ENCODE assay signal across 21 cellular contexts in the genomic region with DNA sequence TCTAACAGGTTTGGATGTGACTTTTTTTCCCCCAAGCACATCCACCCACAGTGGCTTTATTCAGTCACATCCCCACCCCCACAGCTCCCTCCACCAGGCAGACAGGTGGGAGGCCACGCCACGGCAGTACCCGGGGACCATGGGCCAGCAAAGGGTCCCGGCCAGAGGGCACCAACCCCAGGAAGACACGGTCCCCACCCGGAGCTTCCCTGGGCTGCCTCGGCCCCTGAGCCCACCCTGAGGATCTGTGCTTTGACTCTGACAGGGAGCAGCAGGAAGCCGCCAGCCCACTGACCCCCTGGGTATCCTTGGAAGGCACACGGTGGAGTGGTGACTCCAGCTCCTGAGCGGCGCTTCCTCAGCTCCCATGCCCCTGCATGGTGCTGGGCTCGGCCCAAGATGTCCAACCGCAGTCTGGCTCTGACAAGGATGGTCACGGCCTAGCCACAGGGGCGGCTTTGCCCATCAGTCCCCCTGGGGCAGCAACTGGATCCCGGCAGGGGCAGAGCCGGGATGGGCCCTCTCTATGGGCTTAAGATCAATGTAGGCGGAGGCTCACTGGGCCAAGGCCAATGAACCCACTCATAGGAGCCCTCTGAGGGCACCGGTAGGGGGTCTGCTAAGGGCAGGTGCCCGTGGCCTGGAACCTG.
DNase-seq lines count a peak whose midpoint lies in the region; ATAC-seq and TF ChIP-seq lines count a peak whose summit lies in the region.
"Had no signal": no experiment of that assay in that cellular context is flagged by ENCODE, and none has a peak within 500 bp of the region (broad histone marks: within the 10 kb centered on the region; RNA-seq: fewer than 3 reads in every experiment).

No MANE protein-coding gene starts in this region.

- ATAC-seq in SK-N-SH treated with all-trans-retinoic acid at 6 μM for 48 hours (no peak), left ventricle myocardium superior (peak; percentile 23), Right ventricle myocardium superior (ENCODE audit: poor library complexity) (no peak), esophagus mucosa (peak; percentile 25), upper lobe of right lung (peak; percentile 49)
- ATAC-seq: A549, GM23338, HCT116 had no signal

- H3F3A ChIP-seq in SK-N-SH (replicated peaks; ENCODE audit: insufficient read depth): no peaks in the 10 kb centered on the region

- H3K9me3 ChIP-seq in SK-N-SH (no peaks in the 10 kb centered on the region), upper lobe of right lung (no peaks in the 10 kb centered on the region)
- H3K9me3 ChIP-seq: A549, Caco-2 had no signal

- H2AFZ ChIP-seq in SK-N-SH (ENCODE audit: low read depth): no peak overlapping the region
- H2AFZ ChIP-seq: GM23338 had no signal

- no peak overlapping the region for H3K4me3 ChIP-seq in SK-N-SH (ENCODE audit: low read depth in 2 of 2, low read length in 1 of 2)
- H3K4me3 ChIP-seq in upper lobe of right lung: no peak overlapping the region
- H3K4me3 ChIP-seq: A549, GM23338 had no signal

- H3K4me1 ChIP-seq in SK-N-SH (ENCODE audit: control insufficient read depth in 1 of 2, insufficient read depth in 2 of 2, low read depth in 1 of 2, low read length in 1 of 2) (no peaks in the 10 kb centered on the region), upper lobe of right lung (no peaks in the 10 kb centered on the region)
- H3K4me1 ChIP-seq: A549, Caco-2 had no signal

- intact Hi-C loops in left ventricle myocardium superior (cut with micrococcal nuclease): no loop called here
- intact Hi-C loops in Right ventricle myocardium superior (cut with DNase I): no loop called here
- intact Hi-C loops in upper lobe of right lung (cut with DNase I): no loop called here

- no peaks in the 10 kb centered on the region for H3K9me2 ChIP-seq in SK-N-SH

- CTCF ChIA-PET in SK-N-SH (lab: Yijun Ruan, JAX): no interaction called here

- no peaks in the 10 kb centered on the region for H3K27me3 Mint-ChIP-seq in activated naive CD8-positive, alpha-beta T cell treated with anti-CD3 and anti-CD28 coated beads for 36 hours
- H3K27me3 Mint-ChIP-seq: CD4-positive, alpha-beta T cell had no signal

- no peak for TF ChIP-seq RAD21 in SK-N-SH (IDR thresholded peaks at IDR 0.05; ENCODE audit: low read length)

- peaks cover 35 to 39% of the 10 kb centered on the region in 2 experiments for H3K36me3 ChIP-seq in SK-N-SH (replicated peaks in 1 of 2; ENCODE audit: control insufficient read depth in 1 of 2, insufficient read depth in 2 of 2, low read length in 1 of 2)
- peaks cover 63% of the 10 kb centered on the region for H3K36me3 ChIP-seq in upper lobe of right lung

- H4K20me1 ChIP-seq in SK-N-SH (ENCODE audit: insufficient read depth): no peaks in the 10 kb centered on the region

- no peak overlapping the region for H3K4me2 ChIP-seq in SK-N-SH
- H3K4me2 ChIP-seq: A549, GM23338 had no signal

- no peak overlapping the region for H3K27ac Mint-ChIP-seq in activated naive CD8-positive, alpha-beta T cell treated with anti-CD3 and anti-CD28 coated beads for 36 hours
- H3K27ac Mint-ChIP-seq: CD4-positive, alpha-beta T cell; GM23338; HFFc6 had no signal

- H3K9ac ChIP-seq in SK-N-SH: no peak overlapping the region

- peaks cover 8% of the 10 kb centered on the region for H3K36me3 Mint-ChIP-seq in activated naive CD8-positive, alpha-beta T cell treated with anti-CD3 and anti-CD28 coated beads for 36 hours

- WGBS in SK-N-SH (ENCODE audit: low lambda C conversion rate): 93% methylated on average over 7 of the region's 20 CpGs

- POLR2A ChIA-PET in SK-N-SH (lab: Yijun Ruan, JAX): no interaction called here

- H3K4me1 Mint-ChIP-seq in activated naive CD8-positive, alpha-beta T cell treated with anti-CD3 and anti-CD28 coated beads for 36 hours: no peaks in the 10 kb centered on the region
- H3K4me1 Mint-ChIP-seq: GM23338 had no signal

- no peak for TF ChIP-seq CTCF in SK-N-SH (IDR thresholded peaks at IDR 0.05)
- TF ChIP-seq CTCF in upper lobe of right lung (IDR thresholded peaks at IDR 0.05): no peak

- no peaks in the 10 kb centered on the region for H3K9me3 Mint-ChIP-seq in activated naive CD8-positive, alpha-beta T cell treated with anti-CD3 and anti-CD28 coated beads for 36 hours
- H3K9me3 Mint-ChIP-seq: CD4-positive, alpha-beta T cell; GM23338; HFFc6 had no signal

- DNase-seq in SK-N-SH: peak; percentile 14
- DNase-seq in left ventricle myocardium superior: no peak
- DNase-seq in Right ventricle myocardium superior: no peak
- DNase-seq in upper lobe of right lung: no peak
- DNase-seq in activated naive CD8-positive, alpha-beta T cell treated with anti-CD3 and anti-CD28 coated beads for 36 hours: no peak
- DNase-seq in NOMO-1 treated with dmso at 0.1 percent for 144 hours (lab: John Stamatoyannopoulos, UW; ENCODE audit: unreplicated experiment): no peak
- DNase-seq: AML-193; Caco-2; CD4-positive, alpha-beta T cell; DMS153; DMS79; GDM1; H7; HFFc6 had no signal

- H3K79me2 ChIP-seq in SK-N-SH (ENCODE audit: insufficient read depth): no peaks in the 10 kb centered on the region

- H3K27me3 ChIP-seq in SK-N-SH (ENCODE audit: insufficient read depth): no peaks in the 10 kb centered on the region
- H3K27me3 ChIP-seq in upper lobe of right lung: no peaks in the 10 kb centered on the region

- H3K27ac ChIP-seq in SK-N-SH (ENCODE audit: low read depth in 2 of 2, low read length in 1 of 2) (no peak overlapping the region), upper lobe of right lung (no peak overlapping the region)
- H3K27ac ChIP-seq: 22Rv1, A549, C4-2B had no signal

- no peak overlapping the region for H3K4me3 Mint-ChIP-seq in activated naive CD8-positive, alpha-beta T cell treated with anti-CD3 and anti-CD28 coated beads for 36 hours
- H3K4me3 Mint-ChIP-seq: CD4-positive, alpha-beta T cell; GM23338; HFFc6 had no signal

- TF ChIP-seq EP300 in SK-N-SH (IDR thresholded peaks at IDR 0.05; ENCODE audit: borderline replicate concordance in 1 of 2, low read depth in 1 of 2, low read length in 1 of 2): no peak

TF ChIP-seq in SK-N-SH, 30 proteins besides CTCF, POLR2A, EP300 and RAD21:
- TF ChIP-seq RFX5 (IDR thresholded peaks at IDR 0.05; ENCODE audit: low read length) (no peak), FOSL2 (IDR thresholded peaks at IDR 0.05; ENCODE audit: borderline replicate concordance, low read depth) (no peak), NRF1 (IDR thresholded peaks at IDR 0.05; ENCODE audit: low read depth, low read length) (no peak), RCOR1 (IDR thresholded peaks at IDR 0.05; ENCODE audit: low read length) (no peak), TAF1 (IDR thresholded peaks at IDR 0.05; ENCODE audit: borderline replicate concordance, low read depth, low read length) (no peak), MAX (IDR thresholded peaks at IDR 0.05; ENCODE audit: low read depth) (no peak), EZH2phosphoT487 (IDR thresholded peaks at IDR 0.05; ENCODE audit: borderline replicate concordance, low read depth) (no peak), MEF2A (IDR thresholded peaks at IDR 0.05; ENCODE audit: borderline replicate concordance, low read depth) (no peak), USF2 (IDR thresholded peaks at IDR 0.05; ENCODE audit: borderline replicate concordance, low read depth, low read length) (no peak), FOXJ3 (CRISPR knock-in tag; IDR thresholded peaks at IDR 0.05) (no peak)
TF ChIP-seq in SK-N-SH: peak in this region for 0.

TF ChIP-seq in SK-N-SH treated with all-trans-retinoic acid at 6 μM for 48 hours, 23 proteins besides CTCF, POLR2A, EP300 and RAD21:
- TF ChIP-seq ARNTL (CRISPR knock-in tag; IDR thresholded peaks at IDR 0.05; ENCODE audit: borderline replicate concordance, low read depth): no peak
- TF ChIP-seq, protein P1, sequence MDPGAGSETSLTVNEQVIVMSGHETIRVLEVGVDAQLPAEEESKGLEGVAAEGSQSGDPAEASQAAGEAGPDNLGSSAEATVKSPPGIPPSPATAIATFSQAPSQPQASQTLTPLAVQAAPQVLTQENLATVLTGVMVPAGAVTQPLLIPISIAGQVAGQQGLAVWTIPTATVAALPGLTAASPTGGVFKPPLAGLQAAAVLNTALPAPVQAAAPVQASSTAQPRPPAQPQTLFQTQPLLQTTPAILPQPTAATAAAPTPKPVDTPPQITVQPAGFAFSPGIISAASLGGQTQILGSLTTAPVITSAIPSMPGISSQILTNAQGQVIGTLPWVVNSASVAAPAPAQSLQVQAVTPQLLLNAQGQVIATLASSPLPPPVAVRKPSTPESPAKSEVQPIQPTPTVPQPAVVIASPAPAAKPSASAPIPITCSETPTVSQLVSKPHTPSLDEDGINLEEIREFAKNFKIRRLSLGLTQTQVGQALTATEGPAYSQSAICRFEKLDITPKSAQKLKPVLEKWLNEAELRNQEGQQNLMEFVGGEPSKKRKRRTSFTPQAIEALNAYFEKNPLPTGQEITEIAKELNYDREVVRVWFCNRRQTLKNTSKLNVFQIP (CRISPR knock-in tag; IDR thresholded peaks at IDR 0.05; ENCODE audit: borderline replicate concordance, low read depth): no peak
- TF ChIP-seq BACH2 (CRISPR knock-in tag; IDR thresholded peaks at IDR 0.05; ENCODE audit: borderline replicate concordance): no peak
- no peak for TF ChIP-seq ISL1 (CRISPR knock-in tag; IDR thresholded peaks at IDR 0.05)
- TF ChIP-seq CSDC2 (CRISPR knock-in tag; IDR thresholded peaks at IDR 0.05): no peak
- TF ChIP-seq, protein P2, sequence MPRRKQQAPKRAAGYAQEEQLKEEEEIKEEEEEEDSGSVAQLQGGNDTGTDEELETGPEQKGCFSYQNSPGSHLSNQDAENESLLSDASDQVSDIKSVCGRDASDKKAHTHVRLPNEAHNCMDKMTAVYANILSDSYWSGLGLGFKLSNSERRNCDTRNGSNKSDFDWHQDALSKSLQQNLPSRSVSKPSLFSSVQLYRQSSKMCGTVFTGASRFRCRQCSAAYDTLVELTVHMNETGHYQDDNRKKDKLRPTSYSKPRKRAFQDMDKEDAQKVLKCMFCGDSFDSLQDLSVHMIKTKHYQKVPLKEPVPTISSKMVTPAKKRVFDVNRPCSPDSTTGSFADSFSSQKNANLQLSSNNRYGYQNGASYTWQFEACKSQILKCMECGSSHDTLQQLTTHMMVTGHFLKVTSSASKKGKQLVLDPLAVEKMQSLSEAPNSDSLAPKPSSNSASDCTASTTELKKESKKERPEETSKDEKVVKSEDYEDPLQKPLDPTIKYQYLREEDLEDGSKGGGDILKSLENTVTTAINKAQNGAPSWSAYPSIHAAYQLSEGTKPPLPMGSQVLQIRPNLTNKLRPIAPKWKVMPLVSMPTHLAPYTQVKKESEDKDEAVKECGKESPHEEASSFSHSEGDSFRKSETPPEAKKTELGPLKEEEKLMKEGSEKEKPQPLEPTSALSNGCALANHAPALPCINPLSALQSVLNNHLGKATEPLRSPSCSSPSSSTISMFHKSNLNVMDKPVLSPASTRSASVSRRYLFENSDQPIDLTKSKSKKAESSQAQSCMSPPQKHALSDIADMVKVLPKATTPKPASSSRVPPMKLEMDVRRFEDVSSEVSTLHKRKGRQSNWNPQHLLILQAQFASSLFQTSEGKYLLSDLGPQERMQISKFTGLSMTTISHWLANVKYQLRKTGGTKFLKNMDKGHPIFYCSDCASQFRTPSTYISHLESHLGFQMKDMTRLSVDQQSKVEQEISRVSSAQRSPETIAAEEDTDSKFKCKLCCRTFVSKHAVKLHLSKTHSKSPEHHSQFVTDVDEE (CRISPR knock-in tag; IDR thresholded peaks at IDR 0.05): no peak
- TF ChIP-seq SNAI2 (CRISPR knock-in tag; IDR thresholded peaks at IDR 0.05): no peak
- TF ChIP-seq ZC3H10 (CRISPR knock-in tag; IDR thresholded peaks at IDR 0.05): no peak
- TF ChIP-seq ZNF8 (CRISPR knock-in tag; IDR thresholded peaks at IDR 0.05): no peak

Comparison
In these comparisons a context has a peak if more than half of its experiments do, and no peak if none do; other contexts are left out.
1. ATAC-seq: peak in left ventricle myocardium superior (single experiment), esophagus mucosa (single experiment) and upper lobe of right lung (single experiment); none in SK-N-SH treated with all-trans-retinoic acid at 6 μM for 48 hours (single experiment) and Right ventricle myocardium superior (single experiment).